1 cellular context compared by ENCODE assay signal in the genomic region with DNA sequence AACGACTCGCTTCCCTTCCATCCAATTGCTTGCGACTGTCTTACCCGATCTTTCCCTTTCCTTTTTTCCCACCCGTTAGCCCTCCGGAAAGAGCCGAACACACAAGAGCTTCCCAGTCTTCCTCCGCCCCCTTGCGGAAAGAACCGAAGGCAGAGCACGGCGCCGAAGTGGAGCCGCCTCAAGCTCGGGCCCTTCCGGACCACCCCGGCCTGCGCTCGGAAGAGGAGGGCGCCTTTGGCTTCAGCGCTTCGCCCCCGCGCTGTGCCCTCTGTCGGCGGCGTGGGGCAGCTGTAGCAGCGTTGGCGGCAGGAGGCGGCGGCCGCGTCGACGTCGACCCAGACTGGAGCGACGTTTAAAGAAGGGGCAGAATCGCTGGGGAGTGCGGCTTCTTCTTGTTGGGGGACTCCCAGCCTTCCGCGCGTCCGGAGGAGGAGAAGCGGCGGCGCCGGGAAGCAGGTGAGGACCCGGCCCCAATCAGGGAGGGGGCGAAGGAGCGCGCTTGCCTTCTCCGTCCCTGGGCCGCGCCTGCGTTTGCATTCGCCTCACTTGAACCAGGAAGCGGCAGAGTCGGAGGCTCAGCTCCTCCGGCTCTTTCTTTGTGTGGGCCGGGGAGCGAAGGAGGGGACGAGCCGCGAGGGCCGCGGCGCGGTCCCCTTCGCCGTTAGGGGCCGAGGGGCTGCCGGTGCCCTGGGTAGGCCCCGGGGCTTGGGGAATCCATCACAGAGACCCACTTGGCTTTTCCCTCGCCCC.
TF ChIP-seq lines count a peak whose summit lies in the region.

A gene with protein sequence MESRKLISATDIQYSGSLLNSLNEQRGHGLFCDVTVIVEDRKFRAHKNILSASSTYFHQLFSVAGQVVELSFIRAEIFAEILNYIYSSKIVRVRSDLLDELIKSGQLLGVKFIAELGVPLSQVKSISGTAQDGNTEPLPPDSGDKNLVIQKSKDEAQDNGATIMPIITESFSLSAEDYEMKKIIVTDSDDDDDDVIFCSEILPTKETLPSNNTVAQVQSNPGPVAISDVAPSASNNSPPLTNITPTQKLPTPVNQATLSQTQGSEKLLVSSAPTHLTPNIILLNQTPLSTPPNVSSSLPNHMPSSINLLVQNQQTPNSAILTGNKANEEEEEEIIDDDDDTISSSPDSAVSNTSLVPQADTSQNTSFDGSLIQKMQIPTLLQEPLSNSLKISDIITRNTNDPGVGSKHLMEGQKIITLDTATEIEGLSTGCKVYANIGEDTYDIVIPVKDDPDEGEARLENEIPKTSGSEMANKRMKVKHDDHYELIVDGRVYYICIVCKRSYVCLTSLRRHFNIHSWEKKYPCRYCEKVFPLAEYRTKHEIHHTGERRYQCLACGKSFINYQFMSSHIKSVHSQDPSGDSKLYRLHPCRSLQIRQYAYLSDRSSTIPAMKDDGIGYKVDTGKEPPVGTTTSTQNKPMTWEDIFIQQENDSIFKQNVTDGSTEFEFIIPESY (plus strand): TSS at position 291 of the 750 bp plus-strand sequence. CDS start 2,604 bp downstream, outside the sequence.

TF ChIP-seq in HepG2, 621 proteins besides CTCF, POLR2A, EP300 and RAD21 (continued from another document and continues in another):
- TF ChIP-seq CEBPZ (IDR thresholded peaks at IDR 0.05; ENCODE audit: low read length) (no peak), FOXA3 (CRISPR knock-in tag; IDR thresholded peaks at IDR 0.05) (no peak), ZNF235 (CRISPR knock-in tag; IDR thresholded peaks at IDR 0.05; ENCODE audit: borderline replicate concordance) (peak; percentile 48; the same call in 1 of the 2 replicates), MAFF (IDR thresholded peaks at IDR 0.05; ENCODE audit: low read depth, low read length) (no peak), NFE2L2 (IDR thresholded peaks at IDR 0.05; ENCODE audit: low read length) (no peak), TGIF2 (CRISPR knock-in tag; IDR thresholded peaks at IDR 0.05) (no peak), POGZ (CRISPR knock-in tag; IDR thresholded peaks at IDR 0.05) (peak; percentile 58), RFXAP (CRISPR knock-in tag; IDR thresholded peaks at IDR 0.05; ENCODE audit: borderline replicate concordance) (peak; percentile 49; the same call in 1 of the 2 replicates), ZNF501 (CRISPR knock-in tag; IDR thresholded peaks at IDR 0.05) (0 out of 2 replicates have a peak, but pooled peaks have one; percentile 23), NBN (conservative IDR thresholded peaks at IDR 0.05) (no peak), NFKBIZ (CRISPR knock-in tag; IDR thresholded peaks at IDR 0.05) (no peak), TBP (CRISPR knock-in tag; IDR thresholded peaks at IDR 0.05) (no peak), HDAC6 (IDR thresholded peaks at IDR 0.05; ENCODE audit: low read depth, low read length) (no peak), MNT (IDR thresholded peaks at IDR 0.05) (no peak), ZNF263 (CRISPR knock-in tag; IDR thresholded peaks at IDR 0.05) (no peak), SKI (IDR thresholded peaks at IDR 0.05; ENCODE audit: partially characterized antibody) (no peak), ZBTB7B (CRISPR knock-in tag; IDR thresholded peaks at IDR 0.05) (peak; percentile 45; the same call in 1 of the 2 replicates), KDM5B (CRISPR knock-in tag; IDR thresholded peaks at IDR 0.05; ENCODE audit: borderline replicate concordance) (peak; percentile 52; the same call in 1 of the 2 replicates), ZNF24 (IDR thresholded peaks at IDR 0.05) (no peak), CERS6 (CRISPR knock-in tag; IDR thresholded peaks at IDR 0.05) (no peak), PRPF4 (IDR thresholded peaks at IDR 0.05; ENCODE audit: low read depth, low read length, poor library complexity, severe bottlenecking) (no peak), ZNF318 (CRISPR knock-in tag; IDR thresholded peaks at IDR 0.05) (no peak), KMT2A (CRISPR knock-in tag; IDR thresholded peaks at IDR 0.05) (peak; percentile 85), TRIM22 (IDR thresholded peaks at IDR 0.05) (no peak), RXRA (CRISPR knock-in tag; IDR thresholded peaks at IDR 0.05) (peak; percentile 66), HMGA1 (CRISPR knock-in tag; conservative IDR thresholded peaks at IDR 0.05) (no peak), SAP130 (CRISPR knock-in tag; IDR thresholded peaks at IDR 0.05; ENCODE audit: low read depth) (peak; percentile 75), NFKB2 (CRISPR knock-in tag; IDR thresholded peaks at IDR 0.05; ENCODE audit: borderline replicate concordance) (no peak), HNRNPH1 (optimal IDR thresholded peaks at IDR 0.05; ENCODE audit: low read depth, low read length) (no peak)
- TF ChIP-seq, protein P1, sequence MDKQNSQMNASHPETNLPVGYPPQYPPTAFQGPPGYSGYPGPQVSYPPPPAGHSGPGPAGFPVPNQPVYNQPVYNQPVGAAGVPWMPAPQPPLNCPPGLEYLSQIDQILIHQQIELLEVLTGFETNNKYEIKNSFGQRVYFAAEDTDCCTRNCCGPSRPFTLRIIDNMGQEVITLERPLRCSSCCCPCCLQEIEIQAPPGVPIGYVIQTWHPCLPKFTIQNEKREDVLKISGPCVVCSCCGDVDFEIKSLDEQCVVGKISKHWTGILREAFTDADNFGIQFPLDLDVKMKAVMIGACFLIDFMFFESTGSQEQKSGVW (CRISPR knock-in tag; IDR thresholded peaks at IDR 0.05; ENCODE audit: borderline replicate concordance) = no peak
- TF ChIP-seq, protein P2, sequence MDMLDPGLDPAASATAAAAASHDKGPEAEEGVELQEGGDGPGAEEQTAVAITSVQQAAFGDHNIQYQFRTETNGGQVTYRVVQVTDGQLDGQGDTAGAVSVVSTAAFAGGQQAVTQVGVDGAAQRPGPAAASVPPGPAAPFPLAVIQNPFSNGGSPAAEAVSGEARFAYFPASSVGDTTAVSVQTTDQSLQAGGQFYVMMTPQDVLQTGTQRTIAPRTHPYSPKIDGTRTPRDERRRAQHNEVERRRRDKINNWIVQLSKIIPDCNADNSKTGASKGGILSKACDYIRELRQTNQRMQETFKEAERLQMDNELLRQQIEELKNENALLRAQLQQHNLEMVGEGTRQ (IDR thresholded peaks at IDR 0.05; ENCODE audit: low read depth, low read length) = no peak
- TF ChIP-seq, protein P2 (CRISPR knock-in tag; IDR thresholded peaks at IDR 0.05; ENCODE audit: borderline replicate concordance) = no peak
